Comparison of ENCODE assay signal across 1 cellular context in the genomic region with DNA sequence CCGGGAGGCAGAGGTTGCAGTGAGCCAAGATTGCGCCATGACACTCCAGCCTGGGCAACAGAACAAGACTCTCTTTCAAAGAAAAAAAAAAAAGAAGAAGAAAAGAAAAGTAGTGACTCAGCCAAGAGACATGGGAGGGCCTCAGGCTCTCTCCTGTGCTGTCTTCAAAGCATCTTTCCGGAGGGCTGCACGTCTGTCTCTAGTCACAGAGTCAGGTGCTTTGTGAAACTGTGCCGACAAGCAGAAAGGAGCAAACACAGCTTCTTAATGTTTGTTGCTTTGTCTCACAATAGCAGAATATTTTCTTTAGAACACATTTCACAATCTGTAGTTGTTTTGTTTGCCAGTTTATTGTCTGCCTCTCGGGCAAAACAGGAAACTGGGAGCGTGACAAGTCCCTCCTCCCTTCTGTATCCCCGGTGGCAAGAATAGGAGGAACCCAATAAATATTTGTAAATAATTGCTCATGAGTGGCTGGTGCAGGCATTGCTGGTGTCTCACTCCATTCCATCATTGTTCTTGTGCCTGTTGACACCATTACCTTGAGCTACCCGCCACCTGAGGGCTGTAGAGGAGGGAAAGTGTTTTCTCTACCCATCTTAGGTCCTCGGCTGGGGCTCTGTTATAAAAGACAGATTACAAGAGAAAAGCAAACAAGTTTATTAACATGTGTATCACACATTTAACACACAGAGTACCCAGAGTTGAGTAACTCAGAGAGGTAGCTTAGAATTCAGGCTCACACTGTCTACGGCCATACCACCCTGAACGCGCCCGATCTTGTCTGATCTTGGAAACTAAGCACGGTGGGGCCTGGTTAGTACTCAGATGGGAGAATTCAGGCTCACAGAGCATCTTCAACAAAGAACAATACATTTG.
TF ChIP-seq lines count a peak whose summit lies in the region.

No MANE protein-coding gene starts in this region.

TF ChIP-seq in HepG2, 621 proteins besides CTCF, POLR2A, EP300 and RAD21:
- TF ChIP-seq ZFYVE20 (CRISPR knock-in tag; IDR thresholded peaks at IDR 0.05; ENCODE audit: borderline replicate concordance, low read depth): no peak
- TF ChIP-seq CHD2 (IDR thresholded peaks at IDR 0.05; ENCODE audit: low read depth, low read length): no peak
- no peak for TF ChIP-seq ZNF878 (CRISPR knock-in tag; IDR thresholded peaks at IDR 0.05)
- no peak for TF ChIP-seq ZNF772 (CRISPR knock-in tag; IDR thresholded peaks at IDR 0.05)
- TF ChIP-seq RFXAP (CRISPR knock-in tag; IDR thresholded peaks at IDR 0.05; ENCODE audit: borderline replicate concordance): no peak
- TF ChIP-seq ELF1 (CRISPR knock-in tag; IDR thresholded peaks at IDR 0.05): no peak
- TF ChIP-seq BORCS8-MEF2B (CRISPR knock-in tag; IDR thresholded peaks at IDR 0.05): no peak
- TF ChIP-seq, protein P1, sequence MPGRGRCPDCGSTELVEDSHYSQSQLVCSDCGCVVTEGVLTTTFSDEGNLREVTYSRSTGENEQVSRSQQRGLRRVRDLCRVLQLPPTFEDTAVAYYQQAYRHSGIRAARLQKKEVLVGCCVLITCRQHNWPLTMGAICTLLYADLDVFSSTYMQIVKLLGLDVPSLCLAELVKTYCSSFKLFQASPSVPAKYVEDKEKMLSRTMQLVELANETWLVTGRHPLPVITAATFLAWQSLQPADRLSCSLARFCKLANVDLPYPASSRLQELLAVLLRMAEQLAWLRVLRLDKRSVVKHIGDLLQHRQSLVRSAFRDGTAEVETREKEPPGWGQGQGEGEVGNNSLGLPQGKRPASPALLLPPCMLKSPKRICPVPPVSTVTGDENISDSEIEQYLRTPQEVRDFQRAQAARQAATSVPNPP (CRISPR knock-in tag; IDR thresholded peaks at IDR 0.05): no peak
- no peak for TF ChIP-seq ZNF234 (CRISPR knock-in tag; conservative IDR thresholded peaks at IDR 0.05)
- TF ChIP-seq, protein P2, sequence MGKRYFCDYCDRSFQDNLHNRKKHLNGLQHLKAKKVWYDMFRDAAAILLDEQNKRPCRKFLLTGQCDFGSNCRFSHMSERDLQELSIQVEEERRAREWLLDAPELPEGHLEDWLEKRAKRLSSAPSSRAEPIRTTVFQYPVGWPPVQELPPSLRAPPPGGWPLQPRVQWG (CRISPR knock-in tag; IDR thresholded peaks at IDR 0.05; ENCODE audit: borderline replicate concordance, low read depth): no peak
- no peak for TF ChIP-seq CHCHD3 (CRISPR knock-in tag; IDR thresholded peaks at IDR 0.05)
